Comparison of ENCODE assay signal across 22 cellular contexts in genomic region chrX:133881011-133881410, GRCh38.
DNase-seq lines count a peak whose midpoint lies in the region; ATAC-seq, FAIRE-seq and TF ChIP-seq lines count a peak whose summit lies in the region.
"Had no signal": no experiment of that assay in that cellular context is flagged by ENCODE, and none has a peak within 500 bp of the region (broad histone marks: within the 10 kb centered on the region; RNA-seq: fewer than 3 reads in every experiment).

No MANE protein-coding gene starts in this region.

- POLR2A ChIA-PET in A549 (lab: Yijun Ruan, JAX) = no interaction called here

- H3K4me3 ChIP-seq in A549 = no peak overlapping the region
- H3K4me3 ChIP-seq: BLaER1 treated with 17β-estradiol and CSF1 and Interleukin-3, amounts not matched to agents 10 nM and 100 nM had no signal

- no peak overlapping the region for H3K27ac ChIP-seq in A549
- H3K27ac ChIP-seq: BLaER1 treated with 17β-estradiol and CSF1 and Interleukin-3, amounts not matched to agents 10 nM and 100 nM; HL-60 had no signal

- no peak for TF ChIP-seq CTCF in A549 (IDR thresholded peaks at IDR 0.05)
- TF ChIP-seq CTCF in nephron (IDR thresholded peaks at IDR 0.05; ENCODE audit: unreplicated experiment in 3 of 3) = no peak
- TF ChIP-seq CTCF in type B pancreatic cell (conservative IDR thresholded peaks at IDR 0.05) = no peak

- ATAC-seq in A549 = no peak
- no peak for ATAC-seq in GM19035 (IDR thresholded peaks at IDR 0.05; ENCODE audit: unreplicated experiment)
- ATAC-seq in GM21367 (IDR thresholded peaks at IDR 0.05; ENCODE audit: unreplicated experiment) = no peak
- ATAC-seq: CD8-positive, alpha-beta T cell; HCT116 had no signal

- no peaks in the 10 kb centered on the region for H3K4me1 ChIP-seq in A549
- H3K4me1 ChIP-seq: BLaER1 treated with 17β-estradiol and CSF1 and Interleukin-3, amounts not matched to agents 10 nM and 100 nM had no signal

- H3K27me3 Mint-ChIP-seq in nephron (ENCODE audit: low read depth) = no peaks in the 10 kb centered on the region
- no peaks in the 10 kb centered on the region for H3K27me3 Mint-ChIP-seq in type B pancreatic cell

- H3K27ac Mint-ChIP-seq in nephron (peak overlapping the region; percentile 39 to 79 (median 64)), type B pancreatic cell (no peak overlapping the region)
- H3K27ac Mint-ChIP-seq: B cell; CD8-positive, alpha-beta T cell; HFFc6 had no signal

- no peak for TF ChIP-seq RAD21 in A549 (conservative IDR thresholded peaks at IDR 0.05 in 1 of 2, IDR thresholded peaks at IDR 0.05 in 1 of 2)

- no peak overlapping the region for H3K4me2 ChIP-seq in A549
- H3K4me2 ChIP-seq: BLaER1 treated with 17β-estradiol and CSF1 and Interleukin-3, amounts not matched to agents 10 nM and 100 nM had no signal

- H3K4me3 Mint-ChIP-seq in nephron (peak overlapping the region in 2 of 3 experiments; percentile 10 to 11), type B pancreatic cell (peak overlapping the region; percentile 7)
- H3K4me3 Mint-ChIP-seq: B cell; CD8-positive, alpha-beta T cell; HFFc6 had no signal

- peak; percentile 56 for FAIRE-seq in A549 (lab: Jason Lieb, UNC)
- FAIRE-seq: GM12891 had no signal

- peaks cover 66% of the 10 kb centered on the region for H3K4me1 Mint-ChIP-seq in nephron
- H3K4me1 Mint-ChIP-seq in type B pancreatic cell (ENCODE audit: unreplicated experiment) = peaks cover 42% of the 10 kb centered on the region
- H3K4me1 Mint-ChIP-seq: B cell had no signal

- no peak for TF ChIP-seq POLR2A in A549 (IDR thresholded peaks at IDR 0.05; ENCODE audit: low read length)

- 23% methylated on average over 4 of the region's 4 CpGs for WGBS in A549 (ENCODE audit: missing lambda C conversion rate)

- no peak for TF ChIP-seq EP300 in A549 (IDR thresholded peaks at IDR 0.05)

- H3K9me3 Mint-ChIP-seq in nephron (no peaks in the 10 kb centered on the region), type B pancreatic cell (no peaks in the 10 kb centered on the region)
- H3K9me3 Mint-ChIP-seq: CD8-positive, alpha-beta T cell; HFFc6 had no signal

- H3K36me3 Mint-ChIP-seq in nephron (ENCODE audit: low read depth) (peaks cover 3% of the 10 kb centered on the region), type B pancreatic cell (peaks cover 6% of the 10 kb centered on the region)
- H3K36me3 Mint-ChIP-seq: CD8-positive, alpha-beta T cell had no signal

- H3K9me3 ChIP-seq in A549 = no peaks in the 10 kb centered on the region
- H3K9me3 ChIP-seq: BLaER1 treated with 17β-estradiol and CSF1 and Interleukin-3, amounts not matched to agents 10 nM and 100 nM had no signal

- CTCF ChIA-PET in A549 (lab: Yijun Ruan, JAX) = interaction anchor here (0.9 kb wide), 1 partner anchor 16 kb away, joined by 4 read pairs; no protein-coding TSS in a partner anchor

- DNase-seq in A549 (ENCODE audit: low read depth in 1 of 2, low spot score in 1 of 2) (no peak), LHCN-M2 (ENCODE audit: low read depth) (peak; percentile 1), type B pancreatic cell (ENCODE audit: extremely low spot score, unreplicated experiment) (no peak)
- no peak for DNase-seq in activated T-cell treated with anti-CD3 and anti-CD28 coated beads, Interleukin-2, amount 50 U/mL, for 1 hour
- DNase-seq: 8988T; Calu3; CD8-positive, alpha-beta T cell; DMS 273 treated with DMSO at 0.1 percent for 48 hours; DMS53; DND-41; EL; GOT3; H7; HFFc6 had no signal

TF ChIP-seq in A549, 52 proteins besides CTCF, POLR2A, EP300 and RAD21:
- TF ChIP-seq ATOH8 (CRISPR knock-in tag; IDR thresholded peaks at IDR 0.05; ENCODE audit: low read depth) (no peak), FOSB (CRISPR knock-in tag; IDR thresholded peaks at IDR 0.05) (no peak), JUNB (IDR thresholded peaks at IDR 0.05) (no peak), TFCP2L1 (CRISPR knock-in tag; IDR thresholded peaks at IDR 0.05) (no peak), MAX (IDR thresholded peaks at IDR 0.05) (no peak), ZC3H11A (IDR thresholded peaks at IDR 0.05) (no peak), ZSCAN20 (CRISPR knock-in tag; IDR thresholded peaks at IDR 0.05) (no peak), GATA3 (IDR thresholded peaks at IDR 0.05; ENCODE audit: borderline replicate concordance) (no peak), KDM5A (IDR thresholded peaks at IDR 0.05) (no peak), NFE2L2 (conservative IDR thresholded peaks at IDR 0.05; ENCODE audit: low read length) (no peak), PBX3 (IDR thresholded peaks at IDR 0.05) (no peak), MAFK (IDR thresholded peaks at IDR 0.05; ENCODE audit: partially characterized antibody) (no peak)
